17 cellular contexts compared by ENCODE assay signal in the genomic region with DNA sequence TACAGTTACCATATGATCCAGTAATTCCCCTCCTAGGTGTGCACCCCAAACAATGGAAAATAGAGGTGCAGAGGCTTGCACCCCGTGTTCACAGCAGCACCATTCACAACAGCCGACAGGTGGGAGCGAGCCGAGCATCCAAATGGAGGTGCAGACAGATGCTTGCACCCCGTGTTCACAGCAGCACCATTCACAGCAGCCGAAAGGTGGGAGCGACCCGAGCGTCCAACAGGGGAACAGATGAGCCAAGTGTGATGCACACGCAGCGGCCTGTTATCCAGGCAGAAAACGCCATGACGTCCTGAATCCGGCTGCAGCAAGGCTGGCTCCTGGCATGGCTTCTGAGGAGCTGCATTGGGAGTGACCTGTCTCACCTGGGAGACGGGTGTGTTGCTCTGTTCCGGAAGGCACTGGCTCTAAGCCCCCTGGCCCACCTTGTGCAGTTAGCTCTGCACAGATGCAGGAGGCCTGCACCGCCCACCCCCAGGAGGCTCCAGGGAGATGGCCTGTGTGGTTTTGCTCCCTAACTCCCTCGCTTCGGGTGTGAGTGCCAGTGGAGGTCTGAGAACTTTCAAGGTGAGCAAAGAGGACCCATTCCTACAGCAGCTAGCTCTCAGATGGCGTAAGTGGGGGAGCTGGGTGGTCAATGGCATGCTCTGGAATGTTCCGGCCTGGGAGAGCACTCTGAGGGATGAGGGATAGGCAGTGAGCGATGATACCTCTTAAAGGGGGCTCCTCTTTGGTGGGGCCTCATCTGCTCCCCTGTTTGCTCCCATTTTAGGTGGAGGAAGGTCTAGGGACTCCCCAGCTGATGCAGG. TPM values are rescaled to one million over a fixed set of nuclear protein-coding genes. Genes with fewer than 3 reads are reported as not detected.
A peak's percentile ranks its signal among the peaks of the same experiment; 100 is the strongest.
DNase-seq lines count a peak whose midpoint lies in the region; ATAC-seq and TF ChIP-seq lines count a peak whose summit lies in the region.
"Had no signal": no experiment of that assay in that cellular context is flagged by ENCODE, and none has a peak within 500 bp of the region (broad histone marks: within the 10 kb centered on the region; RNA-seq: fewer than 3 reads in every experiment).

No MANE protein-coding gene starts in this region.

- H2BK120ac ChIP-seq in H9 (ENCODE audit: low read depth, low read length, poor library complexity, severe bottlenecking) = no peak overlapping the region

- H2BK15ac ChIP-seq in H9 (ENCODE audit: low read depth, low read length) = no peak overlapping the region

- no peak overlapping the region for H3K56ac ChIP-seq in H9 (ENCODE audit: insufficient read length, low read depth, low read length)

- H3K23me2 ChIP-seq in H9 (ENCODE audit: insufficient read length, low read depth, low read length, poor library complexity, severe bottlenecking) = no peaks in the 10 kb centered on the region

- H3K4me2 ChIP-seq in H9 (ENCODE audit: insufficient read depth, insufficient read length, low read length) = no peak overlapping the region
- H3K4me2 ChIP-seq: BLaER1 treated with 17β-estradiol and CSF1 and Interleukin-3, amounts not matched to agents 10 nM and 100 nM had no signal

- no peak overlapping the region for H4K5ac ChIP-seq in H9 (ENCODE audit: insufficient read length, low read depth, low read length)

- no peak for TF ChIP-seq CTCF in H9 (conservative IDR thresholded peaks at IDR 0.05)
- no peak for TF ChIP-seq CTCF in progenitor cell of endocrine pancreas (IDR thresholded peaks at IDR 0.05; ENCODE audit: unreplicated experiment)

- peaks cover 20 to 22% of the 10 kb centered on the region in 2 experiments for H3K4me1 Mint-ChIP-seq in H9
- peaks cover 18% of the 10 kb centered on the region for H3K4me1 Mint-ChIP-seq in progenitor cell of endocrine pancreas (ENCODE audit: low read depth)

- H3K18ac ChIP-seq in H9 (ENCODE audit: insufficient read length, low read depth, low read length) = no peak overlapping the region

- no peak overlapping the region for H2AFZ ChIP-seq in H9 (ENCODE audit: low read length)
- H2AFZ ChIP-seq: GM23248 had no signal

- WGBS in H9 (ENCODE audit: extremely low coverage, insufficient read length, low lambda C conversion rate) = no CpG with 5 or more reads among the region's 22 CpGs

- H3K27ac ChIP-seq in H9 (ENCODE audit: insufficient read length, low read depth, low read length) = no peak overlapping the region
- H3K27ac ChIP-seq: BLaER1 treated with 17β-estradiol and CSF1 and Interleukin-3, amounts not matched to agents 10 nM and 100 nM; GM23248 had no signal

- H3K27me3 ChIP-seq in H9 (ENCODE audit: insufficient read depth, low read length) = no peaks in the 10 kb centered on the region
- H3K27me3 ChIP-seq: BLaER1 treated with 17β-estradiol and CSF1 and Interleukin-3, amounts not matched to agents 10 nM and 100 nM; MG63 had no signal

- no peak overlapping the region for H4K91ac ChIP-seq in H9 (ENCODE audit: insufficient read length, low read depth, low read length)

- H3K27ac Mint-ChIP-seq in H9 (peak overlapping the region in 1 of 3 experiments; percentile 42; a peak in 1 of 7 replicates), progenitor cell of endocrine pancreas (no peak overlapping the region)

- H3K9me3 Mint-ChIP-seq in H9 (peaks cover 3% of the 10 kb centered on the region in 2 experiments; a peak in 4 of 5 replicates), progenitor cell of endocrine pancreas (ENCODE audit: low read depth) (peaks cover 3% of the 10 kb centered on the region)

- ATAC-seq in HG02973 (IDR thresholded peaks at IDR 0.05; ENCODE audit: unreplicated experiment) (no peak), GM19455 (IDR thresholded peaks at IDR 0.05; ENCODE audit: unreplicated experiment) (no peak)
- ATAC-seq: GM12878 had no signal

- no peaks in the 10 kb centered on the region for H4K20me1 ChIP-seq in H9 (ENCODE audit: control insufficient read depth, insufficient read depth, insufficient read length)
- H4K20me1 ChIP-seq: BLaER1 treated with 17β-estradiol and CSF1 and Interleukin-3, amounts not matched to agents 10 nM and 100 nM had no signal

- peaks cover 31% of the 10 kb centered on the region for H3K27me3 Mint-ChIP-seq in H9 (ENCODE audit: low read depth)
- peaks cover 54% of the 10 kb centered on the region for H3K27me3 Mint-ChIP-seq in progenitor cell of endocrine pancreas

- no peaks in the 10 kb centered on the region for H3K79me2 ChIP-seq in H9 (ENCODE audit: insufficient read depth, low read length)

- DNase-seq in activated CD8-positive, alpha-beta memory T cell treated with anti-CD3 and anti-CD28 coated beads for 24 hours = peak; percentile 37
- no peak for DNase-seq in activated CD8-positive, alpha-beta memory T cell treated with anti-CD3 and anti-CD28 coated beads, Interleukin-2, amount 50 U/mL, for 4 hours
- DNase-seq in H9 = peak; percentile 21
- peak; percentile 39 for DNase-seq in islet precursor cell
- DNase-seq in progenitor cell of endocrine pancreas (ENCODE audit: low spot score, unreplicated experiment) = peak; percentile 6
- DNase-seq in putamen (ENCODE audit: low spot score) = no peak
- DNase-seq: 8988T, GM23248, MG63, NCI-H1105 treated with DMSO at 0.1 percent for 48 hours, NCI-H187 treated with DMSO at 0.1 percent for 48 hours, NCI-H446, NCI-H748 treated with DMSO at 0.1 percent for 48 hours had no signal

- H2BK20ac ChIP-seq in H9 (ENCODE audit: low read depth, low read length, poor library complexity, severe bottlenecking) = no peak overlapping the region

- H2BK5ac ChIP-seq in H9 (ENCODE audit: insufficient read length, low read length) = no peak overlapping the region

- no peak overlapping the region for H3K23ac ChIP-seq in H9 (ENCODE audit: insufficient read length, low read depth, low read length)

- H3K36me3 Mint-ChIP-seq in H9 (ENCODE audit: insufficient read depth in 1 of 3, low read depth in 3 of 3) (peaks cover 0 to 4% (median 3%) of the 10 kb centered on the region in 3 experiments; a peak in 2 of 7 replicates), progenitor cell of endocrine pancreas (ENCODE audit: insufficient read depth) (no peaks in the 10 kb centered on the region)

- no peak overlapping the region for H2BK12ac ChIP-seq in H9 (ENCODE audit: insufficient read length, low read depth, low read length)

- H3K9ac ChIP-seq in H9 (ENCODE audit: extremely low read depth, insufficient read length, low read length) = no peak overlapping the region
- H3K9ac ChIP-seq: BLaER1 treated with 17β-estradiol and CSF1 and Interleukin-3, amounts not matched to agents 10 nM and 100 nM; GM23248 had no signal

- H3K9me3 ChIP-seq in H9 (ENCODE audit: control insufficient read depth, low read depth, low read length) = no peaks in the 10 kb centered on the region
- H3K9me3 ChIP-seq: MG63 had no signal

- no peak overlapping the region for H3T11ph ChIP-seq in H9 (ENCODE audit: low read length)

- H3K4me1 ChIP-seq in H9 (ENCODE audit: insufficient read depth, low read length) = peaks cover 2% of the 10 kb centered on the region; the same call in 1 of the 2 replicates
- H3K4me1 ChIP-seq: BLaER1 treated with 17β-estradiol and CSF1 and Interleukin-3, amounts not matched to agents 10 nM and 100 nM had no signal

- no peaks in the 10 kb centered on the region for H3K79me1 ChIP-seq in H9 (ENCODE audit: insufficient read depth, low read depth, low read length, poor library complexity, severe bottlenecking)

- H3K14ac ChIP-seq in H9 (ENCODE audit: insufficient read depth, low read length) = no peak overlapping the region; the same call in 1 of the 2 replicates

- H3K4me3 Mint-ChIP-seq in H9 = no peak overlapping the region
- no peak overlapping the region for H3K4me3 Mint-ChIP-seq in progenitor cell of endocrine pancreas (ENCODE audit: low read depth)

- no peak overlapping the region for H4K8ac ChIP-seq in H9 (replicated peaks; ENCODE audit: insufficient read length, low read depth, low read length)

- no peak overlapping the region for H3K4ac ChIP-seq in H9 (ENCODE audit: low read depth, low read length)

- no peak overlapping the region for H2AK5ac ChIP-seq in H9 (ENCODE audit: insufficient read length, low read length)

RNA-seq across cellular contexts. Expression of a gene that starts 47.8 kb away (rescaled TPM):
- not detected in 2 replicates for total RNA-seq in H9 (2021)
- not detected in 2 replicates for total RNA-seq in progenitor cell of endocrine pancreas
- total RNA-seq: GM12878, GM23248 had no signal

Comparison
In these comparisons a context has a peak if more than half of its experiments do, and no peak if none do; other contexts are left out.
1. DNase-seq: peak in activated CD8-positive, alpha-beta memory T cell treated with anti-CD3 and anti-CD28 coated beads for 24 hours (single experiment), H9 (single experiment), islet precursor cell (single experiment) and progenitor cell of endocrine pancreas (single experiment); none in activated CD8-positive, alpha-beta memory T cell treated with anti-CD3 and anti-CD28 coated beads, Interleukin-2, amount 50 U/mL, for 4 hours (single experiment) and putamen (single experiment).